Comparison of ENCODE assay signal across 15 cellular contexts in genomic region chr6:99099243-99099642, GRCh38.
A peak's percentile ranks its signal among the peaks of the same experiment; 100 is the strongest.
DNase-seq lines count a peak whose midpoint lies in the region; ATAC-seq and TF ChIP-seq lines count a peak whose summit lies in the region.
"Had no signal": no experiment of that assay in that cellular context is flagged by ENCODE, and none has a peak within 500 bp of the region (broad histone marks: within the 10 kb centered on the region; RNA-seq: fewer than 3 reads in every experiment).

No MANE protein-coding gene starts in this region.

- no peaks in the 10 kb centered on the region for H3K4me1 Mint-ChIP-seq in chondrocyte (ENCODE audit: low read depth)
- no peaks in the 10 kb centered on the region for H3K4me1 Mint-ChIP-seq in stimulated activated naive CD8-positive, alpha-beta T cell treated with anti-CD3 and anti-CD28 coated beads, Interleukin-15, amount 100 ng/mL, for 72 hours
- H3K4me1 Mint-ChIP-seq: CD4-positive, alpha-beta memory T cell had no signal

- H3K27me3 Mint-ChIP-seq in chondrocyte (ENCODE audit: low read depth): peaks cover 28% of the 10 kb centered on the region
- peaks cover 38% of the 10 kb centered on the region for H3K27me3 Mint-ChIP-seq in stimulated activated naive CD8-positive, alpha-beta T cell treated with anti-CD3 and anti-CD28 coated beads, Interleukin-15, amount 100 ng/mL, for 72 hours

- H3K4me1 ChIP-seq in HEK293 (ENCODE audit: control insufficient read depth, insufficient read depth, low read length) (no peaks in the 10 kb centered on the region), foreskin keratinocyte (no peaks in the 10 kb centered on the region)

- H3K27me3 ChIP-seq in foreskin keratinocyte: peaks cover 5% of the 10 kb centered on the region

- no peak overlapping the region for H3K4me3 ChIP-seq in HEK293 (ENCODE audit: low read depth, low read length)
- H3K4me3 ChIP-seq: GM23248 had no signal

- no peak for TF ChIP-seq CTCF in HEK293 (tag by site-specific recombination; IDR thresholded peaks at IDR 0.05)
- TF ChIP-seq CTCF in chondrocyte (IDR thresholded peaks at IDR 0.05): no peak
- TF ChIP-seq CTCF in foreskin keratinocyte (conservative IDR thresholded peaks at IDR 0.05): no peak

- POLR2A ChIA-PET in HEK293 (lab: Yijun Ruan, JAX): no interaction called here

- H3K27ac Mint-ChIP-seq in chondrocyte (ENCODE audit: unreplicated experiment): peak overlapping the region; percentile 52
- H3K27ac Mint-ChIP-seq in stimulated activated naive CD8-positive, alpha-beta T cell treated with anti-CD3 and anti-CD28 coated beads, Interleukin-15, amount 100 ng/mL, for 72 hours: no peak overlapping the region
- H3K27ac Mint-ChIP-seq: CD4-positive, alpha-beta memory T cell had no signal

- DNase-seq in DMS53 treated with DMSO at 0.1 percent for 48 hours (lab: John Stamatoyannopoulos, UW; ENCODE audit: unreplicated experiment): peak; percentile 46
- DNase-seq in chondrocyte (ENCODE audit: low spot score): no peak
- no peak for DNase-seq in foreskin keratinocyte
- no peak for DNase-seq in stimulated activated naive CD8-positive, alpha-beta T cell treated with anti-CD3 and anti-CD28 coated beads, Interleukin-15, amount 100 ng/mL, for 72 hours
- DNase-seq in DMS153 (lab: John Stamatoyannopoulos, UW): no peak
- no peak for DNase-seq in NCI-H187 (lab: John Stamatoyannopoulos, UW)
- DNase-seq: C1 segment of cervical spinal cord; Calu3; CD4-positive, alpha-beta memory T cell; COR-L47; DMS79 treated with DMSO at 0.1 percent for 48 hours; GM23248; H7; HCEC 1CT had no signal

- H3K27ac ChIP-seq in HEK293 (ENCODE audit: extremely low read depth, low read depth, low read length): no peak overlapping the region
- H3K27ac ChIP-seq in foreskin keratinocyte: no peak overlapping the region
- H3K27ac ChIP-seq: GM23248 had no signal

- no peaks in the 10 kb centered on the region for H3K36me3 Mint-ChIP-seq in chondrocyte (ENCODE audit: low read depth)
- H3K36me3 Mint-ChIP-seq: CD4-positive, alpha-beta memory T cell had no signal

- ATAC-seq in foreskin keratinocyte: peak; percentile 14
- no peak for ATAC-seq in stimulated activated naive CD8-positive, alpha-beta T cell treated with anti-CD3 and anti-CD28 coated beads, Interleukin-15, amount 100 ng/mL, for 72 hours

- H3K4me3 Mint-ChIP-seq in chondrocyte (ENCODE audit: unreplicated experiment): no peak overlapping the region
- H3K4me3 Mint-ChIP-seq in stimulated activated naive CD8-positive, alpha-beta T cell treated with anti-CD3 and anti-CD28 coated beads, Interleukin-15, amount 100 ng/mL, for 72 hours: no peak overlapping the region
- H3K4me3 Mint-ChIP-seq: CD4-positive, alpha-beta memory T cell had no signal

- no peaks in the 10 kb centered on the region for H3K9me3 ChIP-seq in HEK293 (ENCODE audit: control insufficient read depth, insufficient read depth, low read depth, low read length)

- CTCF ChIA-PET in HEK293 (lab: Yijun Ruan, JAX): interaction anchor here (1.3 to 1.8 kb wide), 3 partner anchors 10 to 21 kb away, joined by 4 to 8 read pairs (median 8); no protein-coding TSS in a partner anchor

- no peaks in the 10 kb centered on the region for H3K9me3 Mint-ChIP-seq in chondrocyte (ENCODE audit: low read depth)
- no peaks in the 10 kb centered on the region for H3K9me3 Mint-ChIP-seq in stimulated activated naive CD8-positive, alpha-beta T cell treated with anti-CD3 and anti-CD28 coated beads, Interleukin-15, amount 100 ng/mL, for 72 hours
- H3K9me3 Mint-ChIP-seq: CD4-positive, alpha-beta memory T cell had no signal

- H3K36me3 ChIP-seq in HEK293 (ENCODE audit: control insufficient read depth in 2 of 2, insufficient read depth in 1 of 2, low read length in 2 of 2): no peaks in the 10 kb centered on the region

TF ChIP-seq in HEK293, 187 proteins besides CTCF, POLR2A, EP300 and RAD21:
- TF ChIP-seq KLF9 (tag by site-specific recombination; IDR thresholded peaks at IDR 0.05; ENCODE audit: low read depth): no peak
- TF ChIP-seq ZNF266 (tag by site-specific recombination; IDR thresholded peaks at IDR 0.05; ENCODE audit: low read depth): no peak
- 0 out of 2 replicates have a peak, but pooled peaks have one; percentile 19 for TF ChIP-seq SCRT2 (tag by site-specific recombination; IDR thresholded peaks at IDR 0.05)
- no peak for TF ChIP-seq GFI1B (tag by site-specific recombination; IDR thresholded peaks at IDR 0.05)
